Comparison of ENCODE assay signal across 4 cellular contexts in the genomic region with DNA sequence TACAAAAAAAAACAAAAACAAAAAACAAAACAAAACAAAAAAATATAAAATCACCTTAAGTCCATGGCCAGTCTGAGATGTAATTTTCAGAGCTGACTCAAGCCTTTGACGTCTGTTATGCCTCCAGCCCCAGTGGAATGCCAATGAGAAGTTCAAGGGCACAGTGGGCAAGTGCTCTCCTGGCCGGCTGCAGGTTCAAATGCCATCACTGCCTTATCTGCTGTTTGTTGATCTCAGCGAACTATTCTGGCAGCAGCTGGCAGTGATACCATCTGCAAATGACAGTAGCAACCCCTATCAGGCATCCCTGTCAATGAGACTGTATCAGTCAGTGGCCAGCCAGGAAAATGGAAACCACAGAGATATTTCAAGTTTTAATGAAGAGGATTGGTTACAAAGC.
TF ChIP-seq lines count a peak whose summit lies in the region.

No MANE protein-coding gene starts in this region.

TF ChIP-seq in SK-N-SH, 30 proteins besides CTCF, POLR2A, EP300 and RAD21:
- TF ChIP-seq YY1 (IDR thresholded peaks at IDR 0.05; ENCODE audit: low read depth), result no peak
- no peak for TF ChIP-seq JUND (IDR thresholded peaks at IDR 0.05)
- TF ChIP-seq RCOR1 (IDR thresholded peaks at IDR 0.05; ENCODE audit: low read length), result peak; percentile 80; the same call in 1 of the 2 replicates

TF ChIP-seq in SK-N-SH treated with all-trans-retinoic acid at 6 μM for 48 hours, 23 proteins besides CTCF, POLR2A, EP300 and RAD21 (continues in another document):
- no peak for TF ChIP-seq ZNF70 (CRISPR knock-in tag; IDR thresholded peaks at IDR 0.05)
- TF ChIP-seq OSR1 (CRISPR knock-in tag; IDR thresholded peaks at IDR 0.05), result no peak
- TF ChIP-seq GLIS3 (CRISPR knock-in tag; IDR thresholded peaks at IDR 0.05), result no peak
- TF ChIP-seq ZFP30 (CRISPR knock-in tag; IDR thresholded peaks at IDR 0.05), result no peak
- TF ChIP-seq, protein P1, sequence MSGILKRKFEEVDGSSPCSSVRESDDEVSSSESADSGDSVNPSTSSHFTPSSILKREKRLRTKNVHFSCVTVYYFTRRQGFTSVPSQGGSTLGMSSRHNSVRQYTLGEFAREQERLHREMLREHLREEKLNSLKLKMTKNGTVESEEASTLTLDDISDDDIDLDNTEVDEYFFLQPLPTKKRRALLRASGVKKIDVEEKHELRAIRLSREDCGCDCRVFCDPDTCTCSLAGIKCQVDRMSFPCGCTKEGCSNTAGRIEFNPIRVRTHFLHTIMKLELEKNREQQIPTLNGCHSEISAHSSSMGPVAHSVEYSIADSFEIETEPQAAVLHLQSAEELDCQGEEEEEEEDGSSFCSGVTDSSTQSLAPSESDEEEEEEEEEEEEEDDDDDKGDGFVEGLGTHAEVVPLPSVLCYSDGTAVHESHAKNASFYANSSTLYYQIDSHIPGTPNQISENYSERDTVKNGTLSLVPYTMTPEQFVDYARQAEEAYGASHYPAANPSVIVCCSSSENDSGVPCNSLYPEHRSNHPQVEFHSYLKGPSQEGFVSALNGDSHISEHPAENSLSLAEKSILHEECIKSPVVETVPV (CRISPR knock-in tag; IDR thresholded peaks at IDR 0.05), result no peak
- TF ChIP-seq, protein P2, sequence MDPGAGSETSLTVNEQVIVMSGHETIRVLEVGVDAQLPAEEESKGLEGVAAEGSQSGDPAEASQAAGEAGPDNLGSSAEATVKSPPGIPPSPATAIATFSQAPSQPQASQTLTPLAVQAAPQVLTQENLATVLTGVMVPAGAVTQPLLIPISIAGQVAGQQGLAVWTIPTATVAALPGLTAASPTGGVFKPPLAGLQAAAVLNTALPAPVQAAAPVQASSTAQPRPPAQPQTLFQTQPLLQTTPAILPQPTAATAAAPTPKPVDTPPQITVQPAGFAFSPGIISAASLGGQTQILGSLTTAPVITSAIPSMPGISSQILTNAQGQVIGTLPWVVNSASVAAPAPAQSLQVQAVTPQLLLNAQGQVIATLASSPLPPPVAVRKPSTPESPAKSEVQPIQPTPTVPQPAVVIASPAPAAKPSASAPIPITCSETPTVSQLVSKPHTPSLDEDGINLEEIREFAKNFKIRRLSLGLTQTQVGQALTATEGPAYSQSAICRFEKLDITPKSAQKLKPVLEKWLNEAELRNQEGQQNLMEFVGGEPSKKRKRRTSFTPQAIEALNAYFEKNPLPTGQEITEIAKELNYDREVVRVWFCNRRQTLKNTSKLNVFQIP (CRISPR knock-in tag; IDR thresholded peaks at IDR 0.05; ENCODE audit: borderline replicate concordance, low read depth), result no peak
- no peak for TF ChIP-seq ARNTL (CRISPR knock-in tag; IDR thresholded peaks at IDR 0.05; ENCODE audit: borderline replicate concordance, low read depth)
- no peak for TF ChIP-seq BACH2 (CRISPR knock-in tag; IDR thresholded peaks at IDR 0.05; ENCODE audit: borderline replicate concordance)
- TF ChIP-seq, protein P3, sequence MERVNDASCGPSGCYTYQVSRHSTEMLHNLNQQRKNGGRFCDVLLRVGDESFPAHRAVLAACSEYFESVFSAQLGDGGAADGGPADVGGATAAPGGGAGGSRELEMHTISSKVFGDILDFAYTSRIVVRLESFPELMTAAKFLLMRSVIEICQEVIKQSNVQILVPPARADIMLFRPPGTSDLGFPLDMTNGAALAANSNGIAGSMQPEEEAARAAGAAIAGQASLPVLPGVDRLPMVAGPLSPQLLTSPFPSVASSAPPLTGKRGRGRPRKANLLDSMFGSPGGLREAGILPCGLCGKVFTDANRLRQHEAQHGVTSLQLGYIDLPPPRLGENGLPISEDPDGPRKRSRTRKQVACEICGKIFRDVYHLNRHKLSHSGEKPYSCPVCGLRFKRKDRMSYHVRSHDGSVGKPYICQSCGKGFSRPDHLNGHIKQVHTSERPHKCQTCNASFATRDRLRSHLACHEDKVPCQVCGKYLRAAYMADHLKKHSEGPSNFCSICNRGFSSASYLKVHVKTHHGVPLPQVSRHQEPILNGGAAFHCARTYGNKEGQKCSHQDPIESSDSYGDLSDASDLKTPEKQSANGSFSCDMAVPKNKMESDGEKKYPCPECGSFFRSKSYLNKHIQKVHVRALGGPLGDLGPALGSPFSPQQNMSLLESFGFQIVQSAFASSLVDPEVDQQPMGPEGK (CRISPR knock-in tag; IDR thresholded peaks at IDR 0.05; ENCODE audit: borderline replicate concordance), result no peak
- no peak for TF ChIP-seq ZC3H10 (CRISPR knock-in tag; IDR thresholded peaks at IDR 0.05)
- TF ChIP-seq SNAI2 (CRISPR knock-in tag; IDR thresholded peaks at IDR 0.05), result no peak
- TF ChIP-seq ZNF565 (CRISPR knock-in tag; conservative IDR thresholded peaks at IDR 0.05; ENCODE audit: low read depth), result no peak

TF ChIP-seq in liver, 16 proteins besides CTCF, POLR2A, EP300 and RAD21:
- TF ChIP-seq FOXA1 (IDR thresholded peaks at IDR 0.05) (no peak), JUND (IDR thresholded peaks at IDR 0.05) (no peak), FOXA2 (IDR thresholded peaks at IDR 0.05) (no peak), RXRA (IDR thresholded peaks at IDR 0.05) (peak; percentile 25 to 61), HNF4A (conservative IDR thresholded peaks at IDR 0.05) (peak in 1 of 2 donors; percentile 25), GABPA (IDR thresholded peaks at IDR 0.05 in 1 of 2, conservative IDR thresholded peaks at IDR 0.05 in 1 of 2) (no peak)
- TF ChIP-seq, protein P4, sequence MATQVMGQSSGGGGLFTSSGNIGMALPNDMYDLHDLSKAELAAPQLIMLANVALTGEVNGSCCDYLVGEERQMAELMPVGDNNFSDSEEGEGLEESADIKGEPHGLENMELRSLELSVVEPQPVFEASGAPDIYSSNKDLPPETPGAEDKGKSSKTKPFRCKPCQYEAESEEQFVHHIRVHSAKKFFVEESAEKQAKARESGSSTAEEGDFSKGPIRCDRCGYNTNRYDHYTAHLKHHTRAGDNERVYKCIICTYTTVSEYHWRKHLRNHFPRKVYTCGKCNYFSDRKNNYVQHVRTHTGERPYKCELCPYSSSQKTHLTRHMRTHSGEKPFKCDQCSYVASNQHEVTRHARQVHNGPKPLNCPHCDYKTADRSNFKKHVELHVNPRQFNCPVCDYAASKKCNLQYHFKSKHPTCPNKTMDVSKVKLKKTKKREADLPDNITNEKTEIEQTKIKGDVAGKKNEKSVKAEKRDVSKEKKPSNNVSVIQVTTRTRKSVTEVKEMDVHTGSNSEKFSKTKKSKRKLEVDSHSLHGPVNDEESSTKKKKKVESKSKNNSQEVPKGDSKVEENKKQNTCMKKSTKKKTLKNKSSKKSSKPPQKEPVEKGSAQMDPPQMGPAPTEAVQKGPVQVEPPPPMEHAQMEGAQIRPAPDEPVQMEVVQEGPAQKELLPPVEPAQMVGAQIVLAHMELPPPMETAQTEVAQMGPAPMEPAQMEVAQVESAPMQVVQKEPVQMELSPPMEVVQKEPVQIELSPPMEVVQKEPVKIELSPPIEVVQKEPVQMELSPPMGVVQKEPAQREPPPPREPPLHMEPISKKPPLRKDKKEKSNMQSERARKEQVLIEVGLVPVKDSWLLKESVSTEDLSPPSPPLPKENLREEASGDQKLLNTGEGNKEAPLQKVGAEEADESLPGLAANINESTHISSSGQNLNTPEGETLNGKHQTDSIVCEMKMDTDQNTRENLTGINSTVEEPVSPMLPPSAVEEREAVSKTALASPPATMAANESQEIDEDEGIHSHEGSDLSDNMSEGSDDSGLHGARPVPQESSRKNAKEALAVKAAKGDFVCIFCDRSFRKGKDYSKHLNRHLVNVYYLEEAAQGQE (IDR thresholded peaks at IDR 0.05), result no peak
- TF ChIP-seq, protein P5, sequence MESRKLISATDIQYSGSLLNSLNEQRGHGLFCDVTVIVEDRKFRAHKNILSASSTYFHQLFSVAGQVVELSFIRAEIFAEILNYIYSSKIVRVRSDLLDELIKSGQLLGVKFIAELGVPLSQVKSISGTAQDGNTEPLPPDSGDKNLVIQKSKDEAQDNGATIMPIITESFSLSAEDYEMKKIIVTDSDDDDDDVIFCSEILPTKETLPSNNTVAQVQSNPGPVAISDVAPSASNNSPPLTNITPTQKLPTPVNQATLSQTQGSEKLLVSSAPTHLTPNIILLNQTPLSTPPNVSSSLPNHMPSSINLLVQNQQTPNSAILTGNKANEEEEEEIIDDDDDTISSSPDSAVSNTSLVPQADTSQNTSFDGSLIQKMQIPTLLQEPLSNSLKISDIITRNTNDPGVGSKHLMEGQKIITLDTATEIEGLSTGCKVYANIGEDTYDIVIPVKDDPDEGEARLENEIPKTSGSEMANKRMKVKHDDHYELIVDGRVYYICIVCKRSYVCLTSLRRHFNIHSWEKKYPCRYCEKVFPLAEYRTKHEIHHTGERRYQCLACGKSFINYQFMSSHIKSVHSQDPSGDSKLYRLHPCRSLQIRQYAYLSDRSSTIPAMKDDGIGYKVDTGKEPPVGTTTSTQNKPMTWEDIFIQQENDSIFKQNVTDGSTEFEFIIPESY (IDR thresholded peaks at IDR 0.05), result no peak

TF ChIP-seq in HepG2, 621 proteins besides CTCF, POLR2A, EP300 and RAD21:
- TF ChIP-seq RBM39 (IDR thresholded peaks at IDR 0.05; ENCODE audit: low read depth, low read length, poor library complexity, severe bottlenecking) (no peak), ZNF7 (CRISPR knock-in tag; IDR thresholded peaks at IDR 0.05) (no peak), ZNF891 (CRISPR knock-in tag; IDR thresholded peaks at IDR 0.05) (no peak), ZSCAN25 (CRISPR knock-in tag; IDR thresholded peaks at IDR 0.05) (no peak), CCAR2 (optimal IDR thresholded peaks at IDR 0.05; ENCODE audit: low read depth, low read length) (no peak)
- TF ChIP-seq, protein P6, sequence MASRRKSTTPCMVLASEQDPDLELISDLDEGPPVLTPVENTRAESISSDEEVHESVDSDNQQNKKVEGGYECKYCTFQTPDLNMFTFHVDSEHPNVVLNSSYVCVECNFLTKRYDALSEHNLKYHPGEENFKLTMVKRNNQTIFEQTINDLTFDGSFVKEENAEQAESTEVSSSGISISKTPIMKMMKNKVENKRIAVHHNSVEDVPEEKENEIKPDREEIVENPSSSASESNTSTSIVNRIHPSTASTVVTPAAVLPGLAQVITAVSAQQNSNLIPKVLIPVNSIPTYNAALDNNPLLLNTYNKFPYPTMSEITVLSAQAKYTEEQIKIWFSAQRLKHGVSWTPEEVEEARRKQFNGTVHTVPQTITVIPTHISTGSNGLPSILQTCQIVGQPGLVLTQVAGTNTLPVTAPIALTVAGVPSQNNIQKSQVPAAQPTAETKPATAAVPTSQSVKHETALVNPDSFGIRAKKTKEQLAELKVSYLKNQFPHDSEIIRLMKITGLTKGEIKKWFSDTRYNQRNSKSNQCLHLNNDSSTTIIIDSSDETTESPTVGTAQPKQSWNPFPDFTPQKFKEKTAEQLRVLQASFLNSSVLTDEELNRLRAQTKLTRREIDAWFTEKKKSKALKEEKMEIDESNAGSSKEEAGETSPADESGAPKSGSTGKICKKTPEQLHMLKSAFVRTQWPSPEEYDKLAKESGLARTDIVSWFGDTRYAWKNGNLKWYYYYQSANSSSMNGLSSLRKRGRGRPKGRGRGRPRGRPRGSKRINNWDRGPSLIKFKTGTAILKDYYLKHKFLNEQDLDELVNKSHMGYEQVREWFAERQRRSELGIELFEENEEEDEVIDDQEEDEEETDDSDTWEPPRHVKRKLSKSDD (CRISPR knock-in tag; IDR thresholded peaks at IDR 0.05; ENCODE audit: low read depth), result no peak
- TF ChIP-seq, protein P7, sequence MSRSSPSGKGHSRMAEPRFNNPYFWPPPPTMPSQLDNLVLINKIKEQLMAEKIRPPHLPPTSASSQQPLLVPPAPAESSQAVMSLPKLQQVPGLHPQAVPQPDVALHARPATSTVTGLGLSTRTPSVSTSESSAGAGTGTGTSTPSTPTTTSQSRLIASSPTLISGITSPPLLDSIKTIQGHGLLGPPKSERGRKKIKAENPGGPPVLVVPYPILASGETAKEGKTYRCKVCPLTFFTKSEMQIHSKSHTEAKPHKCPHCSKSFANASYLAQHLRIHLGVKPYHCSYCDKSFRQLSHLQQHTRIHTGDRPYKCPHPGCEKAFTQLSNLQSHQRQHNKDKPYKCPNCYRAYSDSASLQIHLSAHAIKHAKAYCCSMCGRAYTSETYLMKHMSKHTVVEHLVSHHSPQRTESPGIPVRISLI (CRISPR knock-in tag; IDR thresholded peaks at IDR 0.05; ENCODE audit: borderline replicate concordance), result no peak
